28 cellular contexts compared by ENCODE assay signal in genomic region chr12:72602616-72603015, GRCh38.
"Had no signal": no experiment of that assay in that cellular context is flagged by ENCODE, and none has a peak within 500 bp of the region (broad histone marks: within the 10 kb centered on the region; RNA-seq: fewer than 3 reads in every experiment).

No MANE protein-coding gene starts in this region.

- H3K9me3 ChIP-seq: body of pancreas, esophagus squamous epithelium, gastrocnemius medialis had no signal

- H3K4me3 ChIP-seq: body of pancreas, esophagus squamous epithelium, gastrocnemius medialis, heart left ventricle had no signal

- H3K27ac Mint-ChIP-seq: activated CD4-positive, alpha-beta memory T cell treated with anti-CD3 and anti-CD28 coated beads for 36 hours; activated CD4-positive, alpha-beta T cell treated with anti-CD3 and anti-CD28 coated beads for 36 hours; activated CD4-positive, alpha-beta T cell treated with anti-CD3 and anti-CD28 coated beads, Interleukin-2, amount 10 ng/mL, durations not matched to agents 24 days and 14 days; activated CD8-positive, alpha-beta memory T cell treated with anti-CD3 and anti-CD28 coated beads, Interleukin-2, amount 10 ng/mL, durations not matched to agents 7 days and 5 days; activated CD8-positive, alpha-beta T cell treated with anti-CD3 and anti-CD28 coated beads, Interleukin-2, amount 10 ng/mL, durations not matched to agents 7 days and 5 days; activated naive CD4-positive, alpha-beta T cell treated with anti-CD3 and anti-CD28 coated beads for 36 hours; activated naive CD4-positive, alpha-beta T cell treated with anti-CD3 and anti-CD28 coated beads, Interleukin-2, amount 50 U/mL, for 24 hours; activated naive CD8-positive, alpha-beta T cell treated with anti-CD3 and anti-CD28 coated beads for 36 hours; activated T-helper 1 cell treated with anti-CD3 and anti-CD28 coated beads, Interleukin-12 subunit alpha, Interleukin-12 subunit beta, Interleukin-2, Interleukin-4 antibody, amounts not matched to agents 30 ng/mL and 10 ng/mL and 1 ng/mL, durations not matched to agents 14 hours and 24 hours and 36 hours; activated T-helper 2 cell treated with anti-CD3 and anti-CD28 coated beads, Interferon-gamma antibody, Interleukin-2, Interleukin-4, amounts not matched to agents 10 μg/mL and 5 μg/mL and 100 μg/mL, durations not matched to agents 14 hours and 24 hours and 36 hours had no signal

- H3K27me3 ChIP-seq: body of pancreas, esophagus squamous epithelium, foreskin keratinocyte, heart left ventricle had no signal

- H3K36me3 ChIP-seq: esophagus squamous epithelium, gastrocnemius medialis, heart left ventricle had no signal

- H3K4me1 ChIP-seq: body of pancreas, esophagus squamous epithelium, foreskin keratinocyte, gastrocnemius medialis, heart left ventricle had no signal

- ATAC-seq: activated CD4-positive, alpha-beta T cell treated with anti-CD3 and anti-CD28 coated beads for 36 hours; activated CD8-positive, alpha-beta memory T cell treated with anti-CD3 and anti-CD28 coated beads, Interleukin-2, amount 10 ng/mL, durations not matched to agents 7 days and 5 days; activated CD8-positive, alpha-beta T cell treated with anti-CD3 and anti-CD28 coated beads, Interleukin-2, amount 10 ng/mL, durations not matched to agents 7 days and 5 days; body of pancreas; foreskin keratinocyte; gastrocnemius medialis; heart left ventricle had no signal

- H3K36me3 Mint-ChIP-seq: activated CD4-positive, alpha-beta memory T cell treated with anti-CD3 and anti-CD28 coated beads for 36 hours; activated CD8-positive, alpha-beta memory T cell treated with anti-CD3 and anti-CD28 coated beads, Interleukin-2, amount 10 ng/mL, durations not matched to agents 7 days and 5 days; activated naive CD4-positive, alpha-beta T cell treated with anti-CD3 and anti-CD28 coated beads, Interleukin-2, amount 50 U/mL, for 24 hours; activated naive CD8-positive, alpha-beta T cell treated with anti-CD3 and anti-CD28 coated beads for 36 hours had no signal

- H3K4me3 Mint-ChIP-seq: activated CD4-positive, alpha-beta memory T cell treated with anti-CD3 and anti-CD28 coated beads for 36 hours; activated CD4-positive, alpha-beta T cell treated with anti-CD3 and anti-CD28 coated beads for 36 hours; activated CD4-positive, alpha-beta T cell treated with anti-CD3 and anti-CD28 coated beads, Interleukin-2, amount 10 ng/mL, durations not matched to agents 24 days and 14 days; activated CD8-positive, alpha-beta memory T cell treated with anti-CD3 and anti-CD28 coated beads, Interleukin-2, amount 10 ng/mL, durations not matched to agents 7 days and 5 days; activated CD8-positive, alpha-beta T cell treated with anti-CD3 and anti-CD28 coated beads, Interleukin-2, amount 10 ng/mL, durations not matched to agents 7 days and 5 days; activated naive CD4-positive, alpha-beta T cell treated with anti-CD3 and anti-CD28 coated beads for 36 hours; activated naive CD4-positive, alpha-beta T cell treated with anti-CD3 and anti-CD28 coated beads, Interleukin-2, amount 50 U/mL, for 24 hours; activated naive CD8-positive, alpha-beta T cell treated with anti-CD3 and anti-CD28 coated beads for 36 hours; activated T-helper 1 cell treated with anti-CD3 and anti-CD28 coated beads, Interleukin-12 subunit alpha, Interleukin-12 subunit beta, Interleukin-2, Interleukin-4 antibody, amounts not matched to agents 30 ng/mL and 10 ng/mL and 1 ng/mL, durations not matched to agents 14 hours and 24 hours and 36 hours had no signal

- H3K4me1 Mint-ChIP-seq: activated CD4-positive, alpha-beta T cell treated with anti-CD3 and anti-CD28 coated beads for 36 hours; activated CD4-positive, alpha-beta T cell treated with anti-CD3 and anti-CD28 coated beads, Interleukin-2, amount 10 ng/mL, durations not matched to agents 24 days and 14 days; activated CD8-positive, alpha-beta memory T cell treated with anti-CD3 and anti-CD28 coated beads, Interleukin-2, amount 10 ng/mL, durations not matched to agents 7 days and 5 days; activated naive CD4-positive, alpha-beta T cell treated with anti-CD3 and anti-CD28 coated beads, Interleukin-2, amount 50 U/mL, for 24 hours; activated naive CD8-positive, alpha-beta T cell treated with anti-CD3 and anti-CD28 coated beads for 36 hours had no signal

- H3K27me3 Mint-ChIP-seq: activated CD4-positive, alpha-beta memory T cell treated with anti-CD3 and anti-CD28 coated beads for 36 hours; activated CD4-positive, alpha-beta T cell treated with anti-CD3 and anti-CD28 coated beads for 36 hours; activated CD4-positive, alpha-beta T cell treated with anti-CD3 and anti-CD28 coated beads, Interleukin-2, amount 10 ng/mL, durations not matched to agents 24 days and 14 days; activated CD8-positive, alpha-beta memory T cell treated with anti-CD3 and anti-CD28 coated beads, Interleukin-2, amount 10 ng/mL, durations not matched to agents 7 days and 5 days; activated naive CD4-positive, alpha-beta T cell treated with anti-CD3 and anti-CD28 coated beads, Interleukin-2, amount 50 U/mL, for 24 hours; activated naive CD8-positive, alpha-beta T cell treated with anti-CD3 and anti-CD28 coated beads for 36 hours had no signal

- DNase-seq: activated CD4-positive, alpha-beta memory T cell treated with anti-CD3 and anti-CD28 coated beads for 36 hours; activated CD4-positive, alpha-beta T cell treated with anti-CD3 and anti-CD28 coated beads for 36 hours; activated CD4-positive, alpha-beta T cell treated with anti-CD3 and anti-CD28 coated beads, Interleukin-2, amount 10 ng/mL, durations not matched to agents 24 days and 14 days; activated CD4-positive, CD25-positive, alpha-beta regulatory T cell; activated CD4-positive, CD25-positive, alpha-beta regulatory T cell treated with anti-CD3 and anti-CD28 coated beads, Interleukin-2, amount 50 U/mL, for 72 hours; activated CD8-positive, alpha-beta memory T cell treated with anti-CD3 and anti-CD28 coated beads, Interleukin-2, amount 10 ng/mL, durations not matched to agents 7 days and 5 days; activated CD8-positive, alpha-beta memory T cell treated with anti-CD3 and anti-CD28 coated beads, Interleukin-2, amount 50 U/mL, for 4 hours; activated CD8-positive, alpha-beta T cell treated with anti-CD3 and anti-CD28 coated beads, Interleukin-2, amount 10 ng/mL, durations not matched to agents 7 days and 5 days; activated effector memory CD4-positive, alpha-beta T cell treated with anti-CD3 and anti-CD28 coated beads, Interleukin-2, amount 50 U/mL, for 16 hours; activated naive CD4-positive, alpha-beta T cell treated with anti-CD3 and anti-CD28 coated beads for 36 hours; activated naive CD8-positive, alpha-beta T cell treated with anti-CD3 and anti-CD28 coated beads for 36 hours; activated T-cell treated with anti-CD3 and anti-CD28 coated beads, Interleukin-2, amount 50 U/mL, for 1 hour; activated T-cell treated with anti-CD3 and anti-CD28 coated beads, Interleukin-2, amount 50 U/mL, for 48 hours; amniotic stem cell; anterior cingulate cortex; body of pancreas; caudate nucleus; cortex of kidney; effector CD8-positive, alpha-beta T cell; esophagus squamous epithelium; foreskin keratinocyte; gastrocnemius medialis; glutamatergic neuron; heart left ventricle; T-helper 2 cell had no signal
